Comparison of ENCODE assay signal across 24 cellular contexts in the genomic region with DNA sequence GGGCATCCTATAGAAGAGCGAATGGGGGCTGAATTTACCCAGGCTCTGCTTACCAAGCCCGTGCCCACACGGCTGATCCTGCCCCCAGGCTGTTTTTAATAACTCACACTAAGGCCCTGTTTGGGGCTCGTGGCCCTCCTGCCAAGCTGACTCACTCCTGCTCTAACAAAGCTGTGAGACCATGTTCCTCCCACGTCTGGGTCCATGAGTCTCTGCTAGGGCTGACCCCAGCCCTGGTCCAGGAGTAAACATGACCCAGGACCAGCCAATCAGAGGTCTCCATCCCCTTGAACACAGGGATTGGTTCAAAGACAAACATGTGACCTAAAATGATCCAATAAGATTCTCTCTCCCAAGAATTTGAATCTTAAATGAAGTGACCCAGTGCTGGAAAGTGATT. TPM values are rescaled to one million over a fixed set of nuclear protein-coding genes. Genes with fewer than 3 reads are reported as not detected.
"Had no signal": no experiment of that assay in that cellular context is flagged by ENCODE, and none has a peak within 500 bp of the region (broad histone marks: within the 10 kb centered on the region; RNA-seq: fewer than 3 reads in every experiment).

No MANE protein-coding gene starts in this region.

- H3K27ac ChIP-seq: ascending aorta, coronary artery, heart right ventricle, suprapubic skin had no signal

- H3K27ac Mint-ChIP-seq: activated B cell treated with CpG ODN at 0.5 μM for 24 hours; activated naive CD4-positive, alpha-beta T cell treated with anti-CD3 and anti-CD28 coated beads, Interleukin-2, amount 50 U/mL, for 24 hours; memory B cell; progenitor cell of endocrine pancreas; stimulated activated naive CD8-positive, alpha-beta T cell treated with anti-CD3 and anti-CD28 coated beads, Interleukin-15, amount 100 ng/mL, for 72 hours; T-cell had no signal

- H3K9me3 ChIP-seq: suprapubic skin had no signal

- H3K36me3 ChIP-seq: ascending aorta, heart right ventricle, suprapubic skin had no signal

- H3K4me1 Mint-ChIP-seq: activated naive CD4-positive, alpha-beta T cell treated with anti-CD3 and anti-CD28 coated beads, Interleukin-2, amount 50 U/mL, for 24 hours; memory B cell; neural crest cell; stimulated activated naive CD8-positive, alpha-beta T cell treated with anti-CD3 and anti-CD28 coated beads, Interleukin-15, amount 100 ng/mL, for 72 hours; T-cell had no signal

- H3K4me1 ChIP-seq: ascending aorta, heart right ventricle, suprapubic skin had no signal

- H3K27me3 Mint-ChIP-seq: activated naive CD4-positive, alpha-beta T cell treated with anti-CD3 and anti-CD28 coated beads, Interleukin-2, amount 50 U/mL, for 24 hours; stimulated activated naive CD8-positive, alpha-beta T cell treated with anti-CD3 and anti-CD28 coated beads, Interleukin-15, amount 100 ng/mL, for 72 hours had no signal

- H3K9me3 Mint-ChIP-seq: activated naive CD4-positive, alpha-beta T cell treated with anti-CD3 and anti-CD28 coated beads, Interleukin-2, amount 50 U/mL, for 24 hours had no signal

- H3K27me3 ChIP-seq: ascending aorta had no signal

- ATAC-seq: activated T-cell treated with anti-CD3 and anti-CD28 coated beads, Interleukin-2, amount 50 U/mL, for 4 hours; heart right ventricle; mucosa of descending colon; stimulated activated naive CD8-positive, alpha-beta T cell treated with anti-CD3 and anti-CD28 coated beads, Interleukin-15, amount 100 ng/mL, for 72 hours; T-cell had no signal

- DNase-seq: activated B cell treated with CpG ODN at 0.5 μM for 24 hours; activated CD4-positive, alpha-beta T cell treated with anti-CD3 and anti-CD28 coated beads for 4 hours; activated CD8-positive, alpha-beta memory T cell treated with anti-CD3 and anti-CD28 coated beads, Interleukin-2, amount 50 U/mL, for 4 hours; activated gamma-delta T cell; activated T-cell treated with anti-CD3 and anti-CD28 coated beads, Interleukin-2, amount 50 U/mL, for 4 hours; erythroblast; heart right ventricle; mucosa of descending colon; naive B cell; stimulated activated naive CD8-positive, alpha-beta T cell treated with anti-CD3 and anti-CD28 coated beads, Interleukin-15, amount 100 ng/mL, for 72 hours; T-cell; trophoblast cell had no signal

- FAIRE-seq: endometrium had no signal

- H3K4me3 ChIP-seq: ascending aorta, coronary artery, heart right ventricle, mucosa of descending colon, suprapubic skin had no signal

- H3K36me3 Mint-ChIP-seq: memory B cell had no signal

- H3K4me3 Mint-ChIP-seq: activated B cell treated with CpG ODN at 0.5 μM for 24 hours; activated naive CD4-positive, alpha-beta T cell treated with anti-CD3 and anti-CD28 coated beads, Interleukin-2, amount 50 U/mL, for 24 hours; activated T-cell treated with anti-CD3 and anti-CD28 coated beads, Interleukin-2, amount 50 U/mL, for 4 hours; memory B cell; naive B cell; neural crest cell; stimulated activated naive CD8-positive, alpha-beta T cell treated with anti-CD3 and anti-CD28 coated beads, Interleukin-15, amount 100 ng/mL, for 72 hours; T-cell had no signal

RNA-seq across cellular contexts. Expression of gene C16orf82, which starts 57.1 kb away (rescaled TPM):
- total RNA-seq: activated B cell treated with CpG ODN at 0.5 μM for 24 hours; activated T-cell treated with anti-CD3 and anti-CD28 coated beads, Interleukin-2, amount 50 U/mL, for 4 hours; ascending aorta; heart right ventricle; liver; mucosa of descending colon; osteoblast; progenitor cell of endocrine pancreas; skeletal muscle tissue; suprapubic skin; T-cell had no signal
- polyA plus RNA-seq: adipose tissue, heart right ventricle, liver had no signal
